In the genomic region with DNA sequence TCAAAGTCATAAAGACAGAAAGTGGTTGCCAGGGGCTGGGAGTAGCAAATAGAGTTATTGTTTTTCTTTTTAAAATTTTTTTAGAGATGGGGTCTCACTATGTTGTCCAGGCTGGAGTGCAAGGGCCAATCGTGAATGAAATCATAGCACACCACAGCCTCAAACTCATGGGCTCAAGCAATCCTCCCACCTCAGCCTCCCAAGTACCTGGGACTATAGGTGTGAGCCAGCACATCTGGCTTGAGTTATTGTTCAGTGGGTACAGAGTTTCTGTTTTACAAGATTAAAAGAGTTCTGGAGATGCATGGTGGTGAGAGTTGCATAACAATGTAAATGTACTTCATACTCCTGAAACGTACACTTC, we compare ENCODE assay signal across 30 cellular contexts.
"Had no signal": no experiment of that assay in that cellular context is flagged by ENCODE, and none has a peak within 500 bp of the region (broad histone marks: within the 10 kb centered on the region; RNA-seq: fewer than 3 reads in every experiment).

No MANE protein-coding gene starts in this region.

- H3K9me3 ChIP-seq: adrenal gland, body of pancreas, colonic mucosa had no signal

- H3K36me3 ChIP-seq: colonic mucosa had no signal

- H3K36me3 Mint-ChIP-seq: activated naive CD4-positive, alpha-beta T cell treated with anti-CD3 and anti-CD28 coated beads, Interleukin-2, amount 50 U/mL, for 24 hours had no signal

- ATAC-seq: activated CD4-positive, alpha-beta T cell treated with anti-CD3 and anti-CD28 coated beads for 36 hours; activated CD4-positive, CD25-positive, alpha-beta regulatory T cell treated with anti-CD3 and anti-CD28 coated beads, Interleukin-2, amount 50 U/mL, for 24 hours; activated CD8-positive, alpha-beta memory T cell treated with anti-CD3 and anti-CD28 coated beads, Interleukin-2, amount 10 ng/mL, durations not matched to agents 7 days and 5 days; activated CD8-positive, alpha-beta T cell treated with anti-CD3 and anti-CD28 coated beads, Interleukin-2, amount 10 ng/mL, durations not matched to agents 7 days and 5 days; activated naive CD8-positive, alpha-beta T cell treated with anti-CD3 and anti-CD28 coated beads, Interleukin-2, amount 50 U/mL, for 24 hours; body of pancreas; esophagus mucosa; T-cell had no signal

- H3K4me1 ChIP-seq: adrenal gland, body of pancreas, colonic mucosa had no signal

- H3K4me3 ChIP-seq: adrenal gland, body of pancreas, colonic mucosa had no signal

- H3K4me3 Mint-ChIP-seq: activated B cell treated with CpG ODN at 0.5 μM for 24 hours; activated CD4-positive, alpha-beta memory T cell treated with anti-CD3 and anti-CD28 coated beads for 36 hours; activated CD4-positive, alpha-beta T cell treated with anti-CD3 and anti-CD28 coated beads for 36 hours; activated CD4-positive, alpha-beta T cell treated with anti-CD3 and anti-CD28 coated beads, Interleukin-2, amount 10 ng/mL, durations not matched to agents 24 days and 14 days; activated CD8-positive, alpha-beta memory T cell treated with anti-CD3 and anti-CD28 coated beads, Interleukin-2, amount 10 ng/mL, durations not matched to agents 7 days and 5 days; activated CD8-positive, alpha-beta T cell treated with anti-CD3 and anti-CD28 coated beads, Interleukin-2, amount 10 ng/mL, durations not matched to agents 7 days and 5 days; activated naive CD4-positive, alpha-beta T cell treated with anti-CD3 and anti-CD28 coated beads for 36 hours; activated naive CD4-positive, alpha-beta T cell treated with anti-CD3 and anti-CD28 coated beads, Interleukin-2, amount 50 U/mL, for 24 hours; activated naive CD8-positive, alpha-beta T cell treated with anti-CD3 and anti-CD28 coated beads for 36 hours; activated naive CD8-positive, alpha-beta T cell treated with anti-CD3 and anti-CD28 coated beads, Interleukin-2, amount 50 U/mL, for 24 hours; activated T-helper 1 cell treated with anti-CD3 and anti-CD28 coated beads, Interleukin-12 subunit alpha, Interleukin-12 subunit beta, Interleukin-2, Interleukin-4 antibody, amounts not matched to agents 30 ng/mL and 10 ng/mL and 1 ng/mL, durations not matched to agents 14 hours and 24 hours and 36 hours; endodermal cell; T-cell had no signal

- H3K9me3 Mint-ChIP-seq: activated B cell treated with CpG ODN at 0.5 μM for 24 hours; activated CD4-positive, alpha-beta memory T cell treated with anti-CD3 and anti-CD28 coated beads for 36 hours; activated CD4-positive, alpha-beta T cell treated with anti-CD3 and anti-CD28 coated beads, Interleukin-2, amount 10 ng/mL, durations not matched to agents 24 days and 14 days; activated naive CD4-positive, alpha-beta T cell treated with anti-CD3 and anti-CD28 coated beads for 36 hours; activated naive CD4-positive, alpha-beta T cell treated with anti-CD3 and anti-CD28 coated beads, Interleukin-2, amount 50 U/mL, for 24 hours; activated naive CD8-positive, alpha-beta T cell treated with anti-CD3 and anti-CD28 coated beads for 36 hours; activated naive CD8-positive, alpha-beta T cell treated with anti-CD3 and anti-CD28 coated beads, Interleukin-2, amount 50 U/mL, for 24 hours; activated T-helper 1 cell treated with anti-CD3 and anti-CD28 coated beads, Interleukin-12 subunit alpha, Interleukin-12 subunit beta, Interleukin-2, Interleukin-4 antibody, amounts not matched to agents 30 ng/mL and 10 ng/mL and 1 ng/mL, durations not matched to agents 14 hours and 24 hours and 36 hours; activated T-helper 2 cell treated with anti-CD3 and anti-CD28 coated beads, Interferon-gamma antibody, Interleukin-2, Interleukin-4, amounts not matched to agents 10 μg/mL and 5 μg/mL and 100 μg/mL, durations not matched to agents 14 hours and 24 hours and 36 hours; endodermal cell; T-cell had no signal

- DNase-seq: activated B cell treated with CpG ODN at 0.5 μM for 24 hours; activated CD4-positive, alpha-beta memory T cell treated with anti-CD3 and anti-CD28 coated beads for 36 hours; activated CD4-positive, alpha-beta T cell treated with anti-CD3 and anti-CD28 coated beads for 36 hours; activated CD4-positive, alpha-beta T cell treated with anti-CD3 and anti-CD28 coated beads, Interleukin-2, amount 10 ng/mL, durations not matched to agents 24 days and 14 days; activated CD8-positive, alpha-beta memory T cell treated with anti-CD3 and anti-CD28 coated beads, Interleukin-2, amount 10 ng/mL, durations not matched to agents 7 days and 5 days; activated CD8-positive, alpha-beta memory T cell treated with anti-CD3 and anti-CD28 coated beads, Interleukin-2, amount 50 U/mL, for 4 hours; activated CD8-positive, alpha-beta T cell treated with anti-CD3 and anti-CD28 coated beads, Interleukin-2, amount 10 ng/mL, durations not matched to agents 7 days and 5 days; activated effector memory CD4-positive, alpha-beta T cell treated with anti-CD3 and anti-CD28 coated beads, Interleukin-2, amount 50 U/mL, for 16 hours; activated naive CD4-positive, alpha-beta T cell treated with anti-CD3 and anti-CD28 coated beads for 36 hours; activated naive CD8-positive, alpha-beta T cell treated with anti-CD3 and anti-CD28 coated beads for 36 hours; activated naive CD8-positive, alpha-beta T cell treated with anti-CD3 and anti-CD28 coated beads, Interleukin-2, amount 50 U/mL, for 24 hours; activated T-cell treated with anti-CD3 and anti-CD28 coated beads, Interleukin-2, amount 50 U/mL, for 1 hour; activated T-cell treated with anti-CD3 and anti-CD28 coated beads, Interleukin-2, amount 50 U/mL, for 48 hours; adrenal gland; aorta; body of pancreas; central memory CD4-positive, alpha-beta T cell; cerebellar nuclear complex; colonic mucosa; effector memory CD4-positive, alpha-beta T cell; endodermal cell; foreskin fibroblast; T-cell; T-helper 2 cell had no signal

- H3K27me3 Mint-ChIP-seq: activated B cell treated with CpG ODN at 0.5 μM for 24 hours; activated CD4-positive, alpha-beta memory T cell treated with anti-CD3 and anti-CD28 coated beads for 36 hours; activated CD4-positive, alpha-beta T cell treated with anti-CD3 and anti-CD28 coated beads for 36 hours; activated CD4-positive, alpha-beta T cell treated with anti-CD3 and anti-CD28 coated beads, Interleukin-2, amount 10 ng/mL, durations not matched to agents 24 days and 14 days; activated CD8-positive, alpha-beta memory T cell treated with anti-CD3 and anti-CD28 coated beads, Interleukin-2, amount 10 ng/mL, durations not matched to agents 7 days and 5 days; activated naive CD4-positive, alpha-beta T cell treated with anti-CD3 and anti-CD28 coated beads, Interleukin-2, amount 50 U/mL, for 24 hours; activated naive CD8-positive, alpha-beta T cell treated with anti-CD3 and anti-CD28 coated beads for 36 hours; activated naive CD8-positive, alpha-beta T cell treated with anti-CD3 and anti-CD28 coated beads, Interleukin-2, amount 50 U/mL, for 24 hours; T-cell had no signal

- H3K4me1 Mint-ChIP-seq: activated B cell treated with CpG ODN at 0.5 μM for 24 hours; activated CD4-positive, alpha-beta T cell treated with anti-CD3 and anti-CD28 coated beads for 36 hours; activated CD8-positive, alpha-beta memory T cell treated with anti-CD3 and anti-CD28 coated beads, Interleukin-2, amount 10 ng/mL, durations not matched to agents 7 days and 5 days; activated naive CD8-positive, alpha-beta T cell treated with anti-CD3 and anti-CD28 coated beads for 36 hours; activated naive CD8-positive, alpha-beta T cell treated with anti-CD3 and anti-CD28 coated beads, Interleukin-2, amount 50 U/mL, for 24 hours; endodermal cell had no signal

- H3K27ac ChIP-seq: adrenal gland, body of pancreas, colonic mucosa, VCaP had no signal

- H3K27ac Mint-ChIP-seq: activated B cell treated with CpG ODN at 0.5 μM for 24 hours; activated CD4-positive, alpha-beta memory T cell treated with anti-CD3 and anti-CD28 coated beads for 36 hours; activated CD4-positive, alpha-beta T cell treated with anti-CD3 and anti-CD28 coated beads for 36 hours; activated CD4-positive, alpha-beta T cell treated with anti-CD3 and anti-CD28 coated beads, Interleukin-2, amount 10 ng/mL, durations not matched to agents 24 days and 14 days; activated CD8-positive, alpha-beta memory T cell treated with anti-CD3 and anti-CD28 coated beads, Interleukin-2, amount 10 ng/mL, durations not matched to agents 7 days and 5 days; activated CD8-positive, alpha-beta T cell treated with anti-CD3 and anti-CD28 coated beads, Interleukin-2, amount 10 ng/mL, durations not matched to agents 7 days and 5 days; activated naive CD4-positive, alpha-beta T cell treated with anti-CD3 and anti-CD28 coated beads for 36 hours; activated naive CD4-positive, alpha-beta T cell treated with anti-CD3 and anti-CD28 coated beads, Interleukin-2, amount 50 U/mL, for 24 hours; activated naive CD8-positive, alpha-beta T cell treated with anti-CD3 and anti-CD28 coated beads for 36 hours; activated naive CD8-positive, alpha-beta T cell treated with anti-CD3 and anti-CD28 coated beads, Interleukin-2, amount 50 U/mL, for 24 hours; activated T-helper 1 cell treated with anti-CD3 and anti-CD28 coated beads, Interleukin-12 subunit alpha, Interleukin-12 subunit beta, Interleukin-2, Interleukin-4 antibody, amounts not matched to agents 30 ng/mL and 10 ng/mL and 1 ng/mL, durations not matched to agents 14 hours and 24 hours and 36 hours; activated T-helper 2 cell treated with anti-CD3 and anti-CD28 coated beads, Interferon-gamma antibody, Interleukin-2, Interleukin-4, amounts not matched to agents 10 μg/mL and 5 μg/mL and 100 μg/mL, durations not matched to agents 14 hours and 24 hours and 36 hours; endodermal cell; T-cell had no signal

- H3K27me3 ChIP-seq: adrenal gland, body of pancreas, colonic mucosa had no signal
